In genomic region chr11:30919389-30920172, GRCh38 we compare ENCODE assay signal across 14 cellular contexts.
DNase-seq lines count a peak whose midpoint lies in the region; ATAC-seq, FAIRE-seq and TF ChIP-seq lines count a peak whose summit lies in the region.
"Had no signal": no experiment of that assay in that cellular context is flagged by ENCODE, and none has a peak within 500 bp of the region (broad histone marks: within the 10 kb centered on the region; RNA-seq: fewer than 3 reads in every experiment).

No MANE protein-coding gene starts in this region.

- peaks cover 37% of the 10 kb centered on the region for H3K4me1 Mint-ChIP-seq in neural crest cell

- no peak for TF ChIP-seq POLR2A in gastroesophageal sphincter (IDR thresholded peaks at IDR 0.05)

- H3K27me3 ChIP-seq in gastroesophageal sphincter (peaks cover 10% of the 10 kb centered on the region), ascending aorta (no peaks in the 10 kb centered on the region)
- H3K27me3 ChIP-seq: tibial artery had no signal

- WGBS in gastroesophageal sphincter (ENCODE audit: low coverage in 1 of 2), 2 donors, result 27 to 47% methylated on average over 8 of the region's 8 CpGs

- no peak overlapping the region for H3K4me3 Mint-ChIP-seq in neural crest cell

- H3K4me1 ChIP-seq in gastroesophageal sphincter, result no peaks in the 10 kb centered on the region
- no peaks in the 10 kb centered on the region for H3K4me1 ChIP-seq in ascending aorta
- H3K4me1 ChIP-seq: tibial artery had no signal

- H3K9me3 Mint-ChIP-seq in neural crest cell, result no peaks in the 10 kb centered on the region

- DNase-seq in SIG-M5 treated with dmso at 0.1 percent for 504 hours (lab: John Stamatoyannopoulos, UW; ENCODE audit: unreplicated experiment) (peak; percentile 93), neural crest cell (ENCODE audit: low read depth, low spot score) (no peak), frontal cortex (ENCODE audit: low spot score in 2 of 2) (no peak), NCI-H1436 treated with DMSO at 0.1 percent for 48 hours (lab: John Stamatoyannopoulos, UW) (no peak), ascending aorta (ENCODE audit: low spot score in 2 of 2) (no peak)
- DNase-seq: activated effector memory CD4-positive, alpha-beta T cell treated with anti-CD3 and anti-CD28 coated beads, Interleukin-2, amount 50 U/mL, for 16 hours; DMS53; NCI-H1048; occipital lobe; tibial artery had no signal

- peak; percentile 71 for ATAC-seq in GM18511 (IDR thresholded peaks at IDR 0.05; ENCODE audit: unreplicated experiment)
- peak; percentile 63 for ATAC-seq in HG03135 (IDR thresholded peaks at IDR 0.05; ENCODE audit: unreplicated experiment)
- ATAC-seq in gastroesophageal sphincter, result no peak

- no peak for FAIRE-seq in frontal cortex (lab: Jason Lieb, UNC)

- H3K36me3 ChIP-seq in gastroesophageal sphincter, result no peaks in the 10 kb centered on the region
- no peaks in the 10 kb centered on the region for H3K36me3 ChIP-seq in ascending aorta
- H3K36me3 ChIP-seq: tibial artery had no signal

- H3K27ac Mint-ChIP-seq in neural crest cell (ENCODE audit: unreplicated experiment), result peak overlapping the region; percentile 36

- H3K4me3 ChIP-seq in gastroesophageal sphincter (no peak overlapping the region), ascending aorta (no peak overlapping the region)
- H3K4me3 ChIP-seq: tibial artery had no signal

- TF ChIP-seq EP300 in gastroesophageal sphincter (IDR thresholded peaks at IDR 0.05), result no peak

- TF ChIP-seq CTCF in neural crest cell (conservative IDR thresholded peaks at IDR 0.05), result no peak
- TF ChIP-seq CTCF in gastroesophageal sphincter (IDR thresholded peaks at IDR 0.05), result no peak
- no peak for TF ChIP-seq CTCF in ascending aorta (IDR thresholded peaks at IDR 0.05)

- intact Hi-C loops in ascending aorta (cut with DNase I), result loop anchor here (5.0 kb wide), 2 partner anchors 572 to 1487 kb away; no protein-coding TSS in a partner anchor

- H3K36me3 Mint-ChIP-seq in neural crest cell (ENCODE audit: low read depth), result no peaks in the 10 kb centered on the region

- no peaks in the 10 kb centered on the region for H3K27me3 Mint-ChIP-seq in neural crest cell (ENCODE audit: low read depth)

- no peaks in the 10 kb centered on the region for H3K9me3 ChIP-seq in gastroesophageal sphincter
- H3K9me3 ChIP-seq in ascending aorta, result no peaks in the 10 kb centered on the region
- H3K9me3 ChIP-seq: tibial artery had no signal

- H3K27ac ChIP-seq in gastroesophageal sphincter (no peak overlapping the region), ascending aorta (no peak overlapping the region)
- H3K27ac ChIP-seq: tibial artery, VCaP had no signal
